In genomic region chr9:101388507-101388993, GRCh38 we compare ENCODE assay signal across 11 cellular contexts. TPM values are rescaled to one million over a fixed set of nuclear protein-coding genes. Genes with fewer than 3 reads are reported as not detected.
DNase-seq lines count a peak whose midpoint lies in the region; ATAC-seq, FAIRE-seq and TF ChIP-seq lines count a peak whose summit lies in the region.
"Had no signal": no experiment of that assay in that cellular context is flagged by ENCODE, and none has a peak within 500 bp of the region (broad histone marks: within the 10 kb centered on the region; RNA-seq: fewer than 3 reads in every experiment).

No MANE protein-coding gene starts in this region.

- CTCF ChIA-PET in T-cell (lab: Charles Lee) = interaction anchor here (0.6 to 2.8 kb wide), 5 partner anchors 9 to 141 kb away, joined by 3 to 15 read pairs (median 3); partner anchors contain the start of genes MRPL50 (in 1 of the 2) and ZNF189 (in 1 of the 2)

- peaks cover 11 to 23% (median 13%) of the 10 kb centered on the region in 3 donors for H3K9me3 Mint-ChIP-seq in T-cell
- H3K9me3 Mint-ChIP-seq in activated T-helper 2 cell treated with anti-CD3 and anti-CD28 coated beads, Interferon-gamma antibody, Interleukin-2, Interleukin-4, amounts not matched to agents 10 μg/mL and 5 μg/mL and 100 μg/mL, durations not matched to agents 14 hours and 24 hours and 36 hours = peaks cover 36% of the 10 kb centered on the region

- in situ Hi-C loops in GM13976 (cut with MboI; ENCODE audit: low sequenced_read_pairs, unreplicated experiment) = no loop called here

- H3K27ac Mint-ChIP-seq in T-cell = peak overlapping the region; percentile 61 to 78
- no peak overlapping the region for H3K27ac Mint-ChIP-seq in activated T-helper 2 cell treated with anti-CD3 and anti-CD28 coated beads, Interferon-gamma antibody, Interleukin-2, Interleukin-4, amounts not matched to agents 10 μg/mL and 5 μg/mL and 100 μg/mL, durations not matched to agents 14 hours and 24 hours and 36 hours

- H3K36me3 Mint-ChIP-seq in T-cell = peaks cover 55% of the 10 kb centered on the region
- peaks cover 68% of the 10 kb centered on the region for H3K36me3 Mint-ChIP-seq in activated T-helper 2 cell treated with anti-CD3 and anti-CD28 coated beads, Interferon-gamma antibody, Interleukin-2, Interleukin-4, amounts not matched to agents 10 μg/mL and 5 μg/mL and 100 μg/mL, durations not matched to agents 14 hours and 24 hours and 36 hours (ENCODE audit: low read depth)

- TF ChIP-seq CTCF in GM13976 (IDR thresholded peaks at IDR 0.05; ENCODE audit: borderline replicate concordance, control extremely low read depth, extremely low read depth, insufficient read depth, missing control alignments) = no peak

- peaks cover 31 to 39% (median 31%) of the 10 kb centered on the region in 3 donors for H3K4me1 Mint-ChIP-seq in T-cell
- peaks cover 10% of the 10 kb centered on the region for H3K4me1 Mint-ChIP-seq in activated T-helper 2 cell treated with anti-CD3 and anti-CD28 coated beads, Interferon-gamma antibody, Interleukin-2, Interleukin-4, amounts not matched to agents 10 μg/mL and 5 μg/mL and 100 μg/mL, durations not matched to agents 14 hours and 24 hours and 36 hours (ENCODE audit: low read depth)

- POLR2A ChIA-PET in T-cell (lab: Charles Lee) = interaction anchor here in 1 of 2 donors (1.1 kb wide), 1 partner anchor 10 kb away, joined by 6 read pairs; the partner anchor contains the start of gene ZNF189

- TF ChIP-seq POLR2A in H54 (IDR thresholded peaks at IDR 0.05; ENCODE audit: low read depth, low read length) = no peak

- peak; percentile 98 for FAIRE-seq in H54 (lab: Jason Lieb, UNC)

- no peaks in the 10 kb centered on the region for H3K27me3 Mint-ChIP-seq in T-cell
- no peaks in the 10 kb centered on the region for H3K27me3 Mint-ChIP-seq in activated T-helper 2 cell treated with anti-CD3 and anti-CD28 coated beads, Interferon-gamma antibody, Interleukin-2, Interleukin-4, amounts not matched to agents 10 μg/mL and 5 μg/mL and 100 μg/mL, durations not matched to agents 14 hours and 24 hours and 36 hours (ENCODE audit: low read depth)

- ATAC-seq in T-cell (replicated peaks in 1 of 4) = no peak

- no peak overlapping the region for H3K4me3 Mint-ChIP-seq in T-cell
- H3K4me3 Mint-ChIP-seq in activated T-helper 2 cell treated with anti-CD3 and anti-CD28 coated beads, Interferon-gamma antibody, Interleukin-2, Interleukin-4, amounts not matched to agents 10 μg/mL and 5 μg/mL and 100 μg/mL, durations not matched to agents 14 hours and 24 hours and 36 hours (ENCODE audit: low read depth) = no peak overlapping the region

- intact Hi-C loops in activated T-helper 2 cell treated with anti-CD3 and anti-CD28 coated beads, Interferon-gamma antibody, Interleukin-2, Interleukin-4, amounts not matched to agents 10 μg/mL and 5 μg/mL and 100 μg/mL, durations not matched to agents 14 hours and 24 hours and 36 hours (cut with micrococcal nuclease) = no loop called here

- DNase-seq in Ammon's horn (ENCODE audit: low spot score) = peak; percentile 35
- DNase-seq in H54 (ENCODE audit: insufficient read length, low spot score) = no peak
- no peak for DNase-seq in T-cell
- peak; percentile 51 for DNase-seq in inferior parietal cortex (ENCODE audit: extremely low spot score)
- no peak for DNase-seq in SKM-1 (lab: John Stamatoyannopoulos, UW; ENCODE audit: unreplicated experiment)
- no peak for DNase-seq in GM13976 (ENCODE audit: low spot score)
- DNase-seq in C1 segment of cervical spinal cord (lab: John Stamatoyannopoulos, UW) = no peak
- DNase-seq in activated T-helper 2 cell treated with anti-CD3 and anti-CD28 coated beads, Interferon-gamma antibody, Interleukin-2, Interleukin-4, amounts not matched to agents 10 μg/mL and 5 μg/mL and 100 μg/mL, durations not matched to agents 14 hours and 24 hours and 36 hours (ENCODE audit: low spot score) = no peak
- DNase-seq: activated naive CD4-positive, alpha-beta T cell; posterior cingulate gyrus had no signal

RNA-seq across cellular contexts. Expression of gene BAAT, which starts 3.7 kb away (rescaled TPM):
- total RNA-seq in T-cell = under 1 TPM in 3 of 5 donors, not detected in 2; 0.13 to 0.36 (median 0.35) TPM
- total RNA-seq in activated T-helper 2 cell treated with anti-CD3 and anti-CD28 coated beads, Interferon-gamma antibody, Interleukin-2, Interleukin-4, amounts not matched to agents 10 μg/mL and 5 μg/mL and 100 μg/mL, durations not matched to agents 14 hours and 24 hours and 36 hours = not detected in 2 replicates

RNA-seq across cellular contexts. Expression of gene MRPL50, which starts 9.9 kb away (rescaled TPM):
- total RNA-seq in T-cell = 10 to 100 TPM in 3 of 5 donors, 1 to 10 TPM in 2; 7.4 to 16.7 (median 16.3) TPM
- total RNA-seq in activated T-helper 2 cell treated with anti-CD3 and anti-CD28 coated beads, Interferon-gamma antibody, Interleukin-2, Interleukin-4, amounts not matched to agents 10 μg/mL and 5 μg/mL and 100 μg/mL, durations not matched to agents 14 hours and 24 hours and 36 hours = 14.2 and 14.8 TPM in 2 replicates

RNA-seq across cellular contexts. Expression of gene ZNF189, which starts 10.1 kb away (rescaled TPM):
- total RNA-seq in T-cell = 10 to 100 TPM in 4 of 5 donors, 1 to 10 TPM in 1; 9.2 to 17.4 (median 16.6) TPM
- 10.6 and 11.0 TPM in 2 replicates for total RNA-seq in activated T-helper 2 cell treated with anti-CD3 and anti-CD28 coated beads, Interferon-gamma antibody, Interleukin-2, Interleukin-4, amounts not matched to agents 10 μg/mL and 5 μg/mL and 100 μg/mL, durations not matched to agents 14 hours and 24 hours and 36 hours

RNA-seq across cellular contexts. Expression of gene ALDOB, which starts 47.0 kb away (rescaled TPM):
- total RNA-seq in T-cell = 1 to 10 TPM in 3 of 5 donors, not detected in 2; 1.3 to 2.1 (median 1.6) TPM
- total RNA-seq in activated T-helper 2 cell treated with anti-CD3 and anti-CD28 coated beads, Interferon-gamma antibody, Interleukin-2, Interleukin-4, amounts not matched to agents 10 μg/mL and 5 μg/mL and 100 μg/mL, durations not matched to agents 14 hours and 24 hours and 36 hours = not detected in 2 replicates
- total RNA-seq: T-helper 1 cell treated with Interleukin-12 subunit alpha and Interleukin-12 subunit beta and Interleukin-4 antibody, amounts not matched to agents 30 ng/mL and 1 ng/mL, for 36 hours had no signal

Comparison
In these comparisons a context has a peak if more than half of its experiments do, and no peak if none do; other contexts are left out.
1. DNase-seq: peak in Ammon's horn (single experiment) and inferior parietal cortex (single experiment); none in H54 (single experiment), T-cell (0 of 34), SKM-1 (single experiment), GM13976 (single experiment), C1 segment of cervical spinal cord (0 of 14) and activated T-helper 2 cell treated with anti-CD3 and anti-CD28 coated beads, Interferon-gamma antibody, Interleukin-2, Interleukin-4, amounts not matched to agents 10 μg/mL and 5 μg/mL and 100 μg/mL, durations not matched to agents 14 hours and 24 hours and 36 hours (single experiment).